25 cellular contexts compared by ENCODE assay signal in genomic region chr6:79133173-79133572, GRCh38.
"Had no signal": no experiment of that assay in that cellular context is flagged by ENCODE, and none has a peak within 500 bp of the region (broad histone marks: within the 10 kb centered on the region; RNA-seq: fewer than 3 reads in every experiment).

No MANE protein-coding gene starts in this region.

- H3K4me3 ChIP-seq: colonic mucosa, coronary artery, dorsolateral prefrontal cortex, esophagus muscularis mucosa, esophagus squamous epithelium, gastrocnemius medialis, gastroesophageal sphincter, heart left ventricle, heart right ventricle had no signal

- DNase-seq: colonic mucosa; cortex of kidney; dermis blood vessel endothelial cell; dorsolateral prefrontal cortex; effector CD4-positive, alpha-beta T cell; effector CD8-positive, alpha-beta T cell; effector memory CD4-positive, alpha-beta T cell; effector memory CD8-positive, alpha-beta T cell; endodermal cell; erythroblast; esophagus squamous epithelium; foreskin fibroblast; foreskin keratinocyte; foreskin melanocyte; gastrocnemius medialis; glutamatergic neuron; head of caudate nucleus; heart left ventricle; heart right ventricle had no signal

- H3K4me3 Mint-ChIP-seq: dendritic cell treated with granulocyte-macrophage colony-stimulating factor and Interleukin-4, amounts not matched to agents 40 ng/mL and 50 ng/mL, for 4 days; effector memory CD8-positive, alpha-beta T cell; endodermal cell had no signal

- H3K4me1 ChIP-seq: colonic mucosa, esophagus muscularis mucosa, esophagus squamous epithelium, foreskin keratinocyte, gastrocnemius medialis, gastroesophageal sphincter, heart left ventricle, heart right ventricle had no signal

- H3K27me3 Mint-ChIP-seq: dendritic cell treated with granulocyte-macrophage colony-stimulating factor and Interleukin-4, amounts not matched to agents 40 ng/mL and 50 ng/mL, for 4 days had no signal

- H3K27ac Mint-ChIP-seq: dendritic cell treated with granulocyte-macrophage colony-stimulating factor and Interleukin-4, amounts not matched to agents 40 ng/mL and 50 ng/mL, for 4 days; effector memory CD8-positive, alpha-beta T cell; endodermal cell had no signal

- H3K9me3 ChIP-seq: colonic mucosa, gastrocnemius medialis had no signal

- H3K27ac ChIP-seq: colonic mucosa, coronary artery, dorsolateral prefrontal cortex, epithelial cell of prostate, esophagus muscularis mucosa, esophagus squamous epithelium, foreskin keratinocyte, gastrocnemius medialis, gastroesophageal sphincter, heart left ventricle, heart right ventricle had no signal

- H3K36me3 ChIP-seq: colonic mucosa, esophagus muscularis mucosa, esophagus squamous epithelium, gastrocnemius medialis, gastroesophageal sphincter, heart left ventricle, heart right ventricle had no signal

- ATAC-seq: effector memory CD8-positive, alpha-beta T cell; esophagus mucosa; foreskin keratinocyte; gastrocnemius medialis; gastroesophageal sphincter; heart left ventricle; heart right ventricle had no signal
